ENCODE assay signal across 8 cellular contexts in the genomic region with DNA sequence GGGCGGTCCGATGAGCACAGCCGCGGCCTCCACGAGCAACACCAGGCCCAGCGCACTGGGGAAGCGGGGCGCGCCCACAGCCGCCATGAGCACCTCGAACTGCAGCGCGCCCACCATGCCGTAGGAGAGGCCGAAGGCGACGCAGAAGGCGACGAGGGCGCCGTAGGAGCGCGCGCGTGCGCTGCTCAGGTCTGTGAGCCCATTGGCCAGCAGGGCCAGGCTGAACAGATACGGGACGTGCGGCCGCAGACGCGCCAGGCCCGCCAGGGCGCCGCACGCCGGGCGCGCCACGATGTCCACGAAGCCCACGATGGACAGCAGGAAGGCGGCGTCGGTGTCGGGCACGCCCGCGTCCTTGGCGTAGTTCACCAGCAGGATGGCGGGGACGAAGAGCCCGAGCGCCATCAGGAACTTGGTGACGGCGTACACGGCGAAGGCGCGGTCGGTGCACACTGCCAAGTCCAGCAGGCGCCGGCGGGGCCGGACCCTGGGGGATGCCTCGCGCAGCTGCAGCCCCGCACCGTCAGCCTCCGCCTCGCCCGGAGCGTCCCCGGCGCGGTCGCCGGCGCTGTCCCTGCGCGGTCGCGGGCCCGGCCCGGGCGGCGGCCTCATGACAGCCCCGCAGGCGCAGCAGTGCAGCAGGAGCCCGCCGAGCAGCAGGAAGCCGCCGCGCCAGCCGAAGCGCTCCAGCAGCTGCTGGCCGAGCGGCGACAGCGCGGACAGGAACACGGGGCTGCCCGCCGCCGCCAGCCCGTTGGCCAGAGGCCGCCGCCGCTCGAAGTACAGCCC. TPM values are rescaled to one million over a fixed set of nuclear protein-coding genes. Genes with fewer than 3 reads are reported as not detected.
DNase-seq lines count a peak whose midpoint lies in the region; ATAC-seq, FAIRE-seq and TF ChIP-seq lines count a peak whose summit lies in the region.

No MANE protein-coding gene starts in this region.

- H3K27me3 ChIP-seq in hepatocyte (peaks cover 14% of the 10 kb centered on the region), skeletal muscle satellite cell (ENCODE audit: control insufficient read depth, insufficient read depth, low read length) (peaks cover 15% of the 10 kb centered on the region)

- no peak for FAIRE-seq in D721Med (lab: Jason Lieb, UNC)

- no peaks in the 10 kb centered on the region for H4K20me1 ChIP-seq in hepatocyte (ENCODE audit: insufficient read depth, poor library complexity, severe bottlenecking)

- H3K9ac ChIP-seq in skeletal muscle satellite cell (ENCODE audit: low read depth, low read length), result no peak overlapping the region

- H3K4me1 ChIP-seq in hepatocyte (ENCODE audit: insufficient read depth) (peaks cover 11% of the 10 kb centered on the region), skeletal muscle satellite cell (ENCODE audit: control insufficient read depth, insufficient read depth, low read length) (peaks cover 12% of the 10 kb centered on the region)

- TF ChIP-seq CTCF in HFF-Myc (IDR thresholded peaks at IDR 0.05; ENCODE audit: low read depth, low read length, missing control alignments) (peak; percentile 3), hepatocyte (IDR thresholded peaks at IDR 0.05; ENCODE audit: poor library complexity) (no peak), D721Med (IDR thresholded peaks at IDR 0.05; ENCODE audit: insufficient read depth, missing control alignments) (no peak)

- no peaks in the 10 kb centered on the region for H3K79me2 ChIP-seq in hepatocyte

- no peak overlapping the region for H3K27ac ChIP-seq in hepatocyte

- 17% methylated on average over 98 of the region's 110 CpGs for WGBS in hepatocyte (ENCODE audit: low lambda C conversion rate, missing lambda C conversion rate)

- ATAC-seq in HG03520 (IDR thresholded peaks at IDR 0.05; ENCODE audit: unreplicated experiment), result no peak
- ATAC-seq in HG02885 (IDR thresholded peaks at IDR 0.05; ENCODE audit: poor library complexity, unreplicated experiment), result no peak

- H3K9me3 ChIP-seq in hepatocyte (ENCODE audit: low read depth), result no peaks in the 10 kb centered on the region
- H3K9me3 ChIP-seq in skeletal muscle satellite cell (replicated peaks; ENCODE audit: low read length), result no peaks in the 10 kb centered on the region

- H3K36me3 ChIP-seq in hepatocyte (replicated peaks; ENCODE audit: insufficient read depth, low read depth), result no peaks in the 10 kb centered on the region
- no peaks in the 10 kb centered on the region for H3K36me3 ChIP-seq in skeletal muscle satellite cell (ENCODE audit: insufficient read depth, low read length)

- H3K4me3 ChIP-seq in HFF-Myc (replicated peaks; ENCODE audit: low read depth, low read length), result peak overlapping the region; percentile 7; the same call in 1 of the 2 replicates
- no peak overlapping the region for H3K4me3 ChIP-seq in hepatocyte
- peak overlapping the region; percentile 64 for H3K4me3 ChIP-seq in skeletal muscle satellite cell (ENCODE audit: low read length)

- DNase-seq in HFF-Myc (ENCODE audit: extremely low read depth, low read depth), result no peak
- DNase-seq in amniotic epithelial cell (ENCODE audit: low read depth), result peak; percentile 15
- DNase-seq in hepatocyte (ENCODE audit: low spot score), result peak; percentile 72
- no peak for DNase-seq in AML-193 (lab: John Stamatoyannopoulos, UW)
- DNase-seq in D721Med (ENCODE audit: insufficient read length, low spot score), result no peak

- H2AFZ ChIP-seq in hepatocyte, result peak overlapping the region; percentile 45

- no peaks in the 10 kb centered on the region for H3K9me2 ChIP-seq in hepatocyte (replicated peaks; ENCODE audit: insufficient read depth)

- H3K4me2 ChIP-seq in hepatocyte (peak overlapping the region; percentile 86), skeletal muscle satellite cell (ENCODE audit: low read length) (peak overlapping the region; percentile 89)

RNA-seq across cellular contexts. Expression of a gene that starts 2.9 kb away (rescaled TPM):
- total RNA-seq in hepatocyte, result not detected in 2 replicates
- 0.63 and 1.6 TPM in 2 replicates for polyA plus RNA-seq in hepatocyte
- under 0.01 TPM in 1 of 2 replicates, not detected in the other for total RNA-seq in skeletal muscle satellite cell (2012; rRNA removed)

RNA-seq across cellular contexts. Expression of a gene that starts 23.8 kb away (rescaled TPM):
- 26.2 and 42.7 TPM in 2 replicates for total RNA-seq in hepatocyte
- 43.1 and 54.9 TPM in 2 replicates for polyA plus RNA-seq in hepatocyte
- total RNA-seq in skeletal muscle satellite cell (2012; rRNA removed), result 4.8 and 5.6 TPM in 2 replicates

RNA-seq across cellular contexts. Expression of a gene that starts 29.4 kb away (rescaled TPM):
- total RNA-seq in hepatocyte, result 3.3 and 4.4 TPM in 2 replicates
- 8.2 and 8.8 TPM in 2 replicates for polyA plus RNA-seq in hepatocyte
- total RNA-seq in skeletal muscle satellite cell (2012; rRNA removed), result 2.3 and 5.5 TPM in 2 replicates

Comparison
In these comparisons a context has a peak if more than half of its experiments do, and no peak if none do; other contexts are left out.
1. DNase-seq: peak in amniotic epithelial cell (single experiment) and hepatocyte (single experiment); none in HFF-Myc (single experiment), AML-193 (0 of 2) and D721Med (single experiment).